1 cellular context compared by ENCODE assay signal in the genomic region with DNA sequence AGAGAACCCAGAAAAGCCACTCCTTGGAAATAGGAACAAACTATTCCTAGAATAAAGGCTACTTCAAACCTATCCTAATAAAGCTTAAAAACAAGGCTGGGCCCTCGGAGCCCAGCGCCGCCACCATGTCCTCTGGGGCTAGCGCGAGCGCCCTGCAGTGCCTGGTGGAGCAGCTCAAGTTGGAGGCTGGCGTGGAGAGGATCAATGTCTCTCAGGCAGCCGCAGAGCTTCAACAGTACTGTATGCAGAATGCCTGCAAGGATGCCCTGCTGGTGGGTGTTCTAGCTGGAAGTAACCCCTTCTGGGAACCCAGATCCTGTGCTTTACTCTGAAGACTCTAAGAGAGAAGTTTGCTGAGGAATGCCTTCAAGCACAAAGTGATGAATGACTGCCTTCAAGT.
TF ChIP-seq lines count a peak whose summit lies in the region.

No MANE protein-coding gene starts in this region.

TF ChIP-seq in GM23338, 12 proteins besides CTCF, POLR2A, EP300 and RAD21:
- TF ChIP-seq ZNF462 (CRISPR knock-in tag; IDR thresholded peaks at IDR 0.05) = peak; percentile 77
- no peak for TF ChIP-seq STAT1 (IDR thresholded peaks at IDR 0.05; ENCODE audit: unreplicated experiment)
- no peak for TF ChIP-seq NANOG (IDR thresholded peaks at IDR 0.05; ENCODE audit: borderline replicate concordance)
- TF ChIP-seq ZNF114 (CRISPR knock-in tag; IDR thresholded peaks at IDR 0.05) = no peak
- TF ChIP-seq ETS1 (IDR thresholded peaks at IDR 0.05) = no peak
- TF ChIP-seq REST (IDR thresholded peaks at IDR 0.05; ENCODE audit: unreplicated experiment) = no peak
- TF ChIP-seq CREB1 (CRISPR knock-in tag; IDR thresholded peaks at IDR 0.05; ENCODE audit: low read depth) = no peak
- TF ChIP-seq POLR2AphosphoS5 (IDR thresholded peaks at IDR 0.05; ENCODE audit: low read depth) = no peak
